Comparison of ENCODE assay signal across 8 cellular contexts in genomic region chr19:39765091-39766076, GRCh38. TPM values are rescaled to one million over a fixed set of nuclear protein-coding genes. Genes with fewer than 3 reads are reported as not detected.
DNase-seq lines count a peak whose midpoint lies in the region; ATAC-seq and TF ChIP-seq lines count a peak whose summit lies in the region.

No MANE protein-coding gene starts in this region.

- H3K36me3 ChIP-seq in OCI-LY1 (ENCODE audit: insufficient read depth, low read length) (no peaks in the 10 kb centered on the region; the same call in 1 of the 2 replicates), ascending aorta (no peaks in the 10 kb centered on the region), aorta (ENCODE audit: control insufficient read depth in 1 of 2, insufficient read depth in 2 of 2, low read length in 1 of 2) (no peaks in the 10 kb centered on the region)

- 45 to 46% methylated on average over 16 of the region's 16 CpGs for WGBS in aorta, 2 donors

- H3K27me3 ChIP-seq in OCI-LY1 (ENCODE audit: insufficient read depth, low read length) (0 out of 2 replicates have a peak, but pooled peaks cover 2% of the 10 kb centered on the region), ascending aorta (no peaks in the 10 kb centered on the region), aorta (ENCODE audit: control insufficient read depth in 1 of 2, insufficient read depth in 2 of 2, low read length in 1 of 2) (no peaks in the 10 kb centered on the region)

- H3K4me2 ChIP-seq in OCI-LY1 (ENCODE audit: low read length), result no peak overlapping the region

- intact Hi-C loops in ascending aorta (cut with DNase I) (no loop called here), aorta (cut with DNase I) (loop anchor here in 1 of 2 donors (5.0 kb wide), 1 partner anchor 213 kb away; no protein-coding TSS in a partner anchor)

- no peaks in the 10 kb centered on the region for H3K79me2 ChIP-seq in OCI-LY1 (ENCODE audit: insufficient read depth, low read length)

- H3K27ac ChIP-seq in OCI-LY1 (ENCODE audit: low read depth, low read length, poor library complexity, severe bottlenecking), result no peak overlapping the region
- H3K27ac ChIP-seq in ascending aorta, result no peak overlapping the region
- H3K27ac ChIP-seq in aorta (ENCODE audit: low read depth in 1 of 2, low read length in 2 of 2), result no peak overlapping the region

- H2AFZ ChIP-seq in OCI-LY1 (ENCODE audit: low read length), result no peak overlapping the region

- DNase-seq in AG08396 (ENCODE audit: low spot score) (peak; percentile 24), ascending aorta (ENCODE audit: low spot score in 2 of 2) (no peak), inferior parietal cortex (ENCODE audit: extremely low spot score) (peak; percentile 25), aorta (no peak)
- peak; percentile 22 to 28 for DNase-seq in stimulated activated CD4-positive, alpha-beta T cell treated with anti-CD3 and anti-CD28 coated beads, Interleukin-4, amount 100 ng/mL, for 48 hours (ENCODE audit: low read depth in 2 of 2)

- H3K9me2 ChIP-seq in OCI-LY1 (ENCODE audit: low read depth, low read length), result no peaks in the 10 kb centered on the region

- no peaks in the 10 kb centered on the region for H3F3A ChIP-seq in OCI-LY1 (ENCODE audit: insufficient read depth, low read length)

- H3K4me3 ChIP-seq in OCI-LY1 (ENCODE audit: low read depth, low read length, poor library complexity, severe bottlenecking), result no peak overlapping the region
- no peak overlapping the region for H3K4me3 ChIP-seq in ascending aorta
- no peak overlapping the region for H3K4me3 ChIP-seq in aorta (ENCODE audit: low read length in 2 of 2)

- no peaks in the 10 kb centered on the region; the same call in 1 of the 2 replicates for H3K9me3 ChIP-seq in OCI-LY1 (ENCODE audit: low read length)
- H3K9me3 ChIP-seq in ascending aorta, result peaks cover 0 to 8% of the 10 kb centered on the region in 2 donors
- H3K9me3 ChIP-seq in aorta (ENCODE audit: control insufficient read depth, low read length), result peaks cover 1% of the 10 kb centered on the region

- no peak overlapping the region for H3K9ac ChIP-seq in OCI-LY1 (ENCODE audit: low read length)

- H4K20me1 ChIP-seq in OCI-LY1 (ENCODE audit: insufficient read depth, low read length), result no peaks in the 10 kb centered on the region

- ATAC-seq in GM21528 (IDR thresholded peaks at IDR 0.05; ENCODE audit: low FRiP score, unreplicated experiment) (no peak), aorta (ENCODE audit: low FRiP score) (no peak)

- TF ChIP-seq CTCF in GM12873 (IDR thresholded peaks at IDR 0.05; ENCODE audit: insufficient read depth, low read depth, low read length, missing control alignments), result peak; percentile 74
- peak; percentile 90 for TF ChIP-seq CTCF in OCI-LY1 (IDR thresholded peaks at IDR 0.05; ENCODE audit: low read length)
- TF ChIP-seq CTCF in ascending aorta (IDR thresholded peaks at IDR 0.05), result peak in 2 of 3 experiments; percentile 48 to 57

- no peaks in the 10 kb centered on the region for H3K4me1 ChIP-seq in OCI-LY1 (ENCODE audit: insufficient read depth, low read length, severe bottlenecking)
- no peaks in the 10 kb centered on the region for H3K4me1 ChIP-seq in ascending aorta
- no peaks in the 10 kb centered on the region for H3K4me1 ChIP-seq in aorta (ENCODE audit: control insufficient read depth in 1 of 2, insufficient read depth in 2 of 2, low read length in 2 of 2)

RNA-seq across cellular contexts. Expression of gene LEUTX, which starts 13.3 kb away (rescaled TPM):
- total RNA-seq in ascending aorta (not detected), aorta (not detected)
- polyA plus RNA-seq in aorta, result not detected

RNA-seq across cellular contexts. Expression of gene CLC, which starts 27.6 kb away (rescaled TPM):
- total RNA-seq in ascending aorta (not detected), aorta (not detected)
- not detected for polyA plus RNA-seq in aorta

Comparison
In these comparisons a context has a peak if more than half of its experiments do, and no peak if none do; other contexts are left out.
1. DNase-seq: peak in AG08396 (single experiment), inferior parietal cortex (single experiment) and stimulated activated CD4-positive, alpha-beta T cell treated with anti-CD3 and anti-CD28 coated beads, Interleukin-4, amount 100 ng/mL, for 48 hours (2 of 2); none in ascending aorta (0 of 2) and aorta (0 of 2).
2. Peak in every context shown above with its lines, with median percentiles within 50 percentile points of each other: CTCF ChIP-seq.